11 cellular contexts compared by ENCODE assay signal in genomic region chr5:158590936-158591863, GRCh38.
DNase-seq lines count a peak whose midpoint lies in the region; ATAC-seq and TF ChIP-seq lines count a peak whose summit lies in the region.
"Had no signal": no experiment of that assay in that cellular context is flagged by ENCODE, and none has a peak within 500 bp of the region (broad histone marks: within the 10 kb centered on the region; RNA-seq: fewer than 3 reads in every experiment).

No MANE protein-coding gene starts in this region.

- H3K27ac Mint-ChIP-seq in T-helper 2 cell treated with Interferon-gamma antibody and Interleukin-4, amounts not matched to agents 5 μg/mL and 100 μg/mL, for 36 hours, result no peak overlapping the region

- TF ChIP-seq CTCF in BE2C (IDR thresholded peaks at IDR 0.05; ENCODE audit: low read depth, low read length) (no peak), body of pancreas (IDR thresholded peaks at IDR 0.05) (no peak)

- H3K27ac ChIP-seq in body of pancreas, result peak overlapping the region in 1 of 4 donors; percentile 32

- no peaks in the 10 kb centered on the region; the same call in 1 of the 2 replicates for H3K9me3 ChIP-seq in BE2C
- no peaks in the 10 kb centered on the region for H3K9me3 ChIP-seq in body of pancreas

- H3K9me3 Mint-ChIP-seq in T-helper 2 cell treated with Interferon-gamma antibody and Interleukin-4, amounts not matched to agents 5 μg/mL and 100 μg/mL, for 36 hours, result no peaks in the 10 kb centered on the region

- 0 out of 2 replicates have a peak overlapping the region, but pooled peaks have one; percentile 7 for H3K4me3 ChIP-seq in BE2C (ENCODE audit: low read depth, low read length)
- no peak overlapping the region for H3K4me3 ChIP-seq in body of pancreas

- H3K36me3 ChIP-seq in BE2C, result no peaks in the 10 kb centered on the region
- no peaks in the 10 kb centered on the region for H3K36me3 ChIP-seq in body of pancreas (replicated peaks in 1 of 2; ENCODE audit: insufficient read depth in 1 of 2, low read depth in 2 of 2)

- no peaks in the 10 kb centered on the region for H3K27me3 ChIP-seq in BE2C
- no peaks in the 10 kb centered on the region for H3K27me3 ChIP-seq in body of pancreas

- peaks cover 13% of the 10 kb centered on the region for H3K4me1 ChIP-seq in BE2C
- no peaks in the 10 kb centered on the region for H3K4me1 ChIP-seq in body of pancreas

- DNase-seq in BE2C (peak; percentile 73), NCI-H1048 (lab: John Stamatoyannopoulos, UW) (peak; percentile 38), body of pancreas (peak in 3 of 4 donors; percentile 6 to 18 (median 15)), kidney tubule cell (ENCODE audit: low spot score) (peak; percentile 60), hypothalamus (lab: John Stamatoyannopoulos, UW) (no peak), posterior vena cava (ENCODE audit: low spot score) (no peak)
- no peak for DNase-seq in activated CD8-positive, alpha-beta memory T cell treated with anti-CD3 and anti-CD28 coated beads for 24 hours
- no peak for DNase-seq in T-helper 2 cell treated with Interferon-gamma antibody and Interleukin-4, amounts not matched to agents 5 μg/mL and 100 μg/mL, for 36 hours (ENCODE audit: low spot score)
- DNase-seq: activated naive CD4-positive, alpha-beta T cell; NCI-H1694 treated with DMSO at 0.1 percent for 48 hours had no signal

- TF ChIP-seq POLR2A in body of pancreas (IDR thresholded peaks at IDR 0.05), result no peak

- 26 to 28% methylated on average over 7 of the region's 7 CpGs for WGBS in body of pancreas, 2 donors

- H3K36me3 Mint-ChIP-seq in T-helper 2 cell treated with Interferon-gamma antibody and Interleukin-4, amounts not matched to agents 5 μg/mL and 100 μg/mL, for 36 hours (ENCODE audit: low read depth), result no peaks in the 10 kb centered on the region

- intact Hi-C loops in body of pancreas (cut with DNase I), result no loop called here
- intact Hi-C loops in posterior vena cava (cut with DNase I), result no loop called here

- no peaks in the 10 kb centered on the region for H3K4me1 Mint-ChIP-seq in T-helper 2 cell treated with Interferon-gamma antibody and Interleukin-4, amounts not matched to agents 5 μg/mL and 100 μg/mL, for 36 hours (ENCODE audit: low read depth)

- no peak overlapping the region for H3K4me3 Mint-ChIP-seq in T-helper 2 cell treated with Interferon-gamma antibody and Interleukin-4, amounts not matched to agents 5 μg/mL and 100 μg/mL, for 36 hours

- ATAC-seq in body of pancreas, result peak; percentile 40
- ATAC-seq: esophagus mucosa had no signal

- H3K27me3 Mint-ChIP-seq in T-helper 2 cell treated with Interferon-gamma antibody and Interleukin-4, amounts not matched to agents 5 μg/mL and 100 μg/mL, for 36 hours (ENCODE audit: low read depth), result no peaks in the 10 kb centered on the region

Comparison
In these comparisons a context has a peak if more than half of its experiments do, and no peak if none do; other contexts are left out.
1. DNase-seq: peak in BE2C (single experiment), NCI-H1048 (single experiment), body of pancreas (3 of 4) and kidney tubule cell (single experiment); none in activated CD8-positive, alpha-beta memory T cell treated with anti-CD3 and anti-CD28 coated beads for 24 hours (single experiment), T-helper 2 cell treated with Interferon-gamma antibody and Interleukin-4, amounts not matched to agents 5 μg/mL and 100 μg/mL, for 36 hours (single experiment), hypothalamus (0 of 51) and posterior vena cava (single experiment).